8 cellular contexts compared by ENCODE assay signal in the genomic region with DNA sequence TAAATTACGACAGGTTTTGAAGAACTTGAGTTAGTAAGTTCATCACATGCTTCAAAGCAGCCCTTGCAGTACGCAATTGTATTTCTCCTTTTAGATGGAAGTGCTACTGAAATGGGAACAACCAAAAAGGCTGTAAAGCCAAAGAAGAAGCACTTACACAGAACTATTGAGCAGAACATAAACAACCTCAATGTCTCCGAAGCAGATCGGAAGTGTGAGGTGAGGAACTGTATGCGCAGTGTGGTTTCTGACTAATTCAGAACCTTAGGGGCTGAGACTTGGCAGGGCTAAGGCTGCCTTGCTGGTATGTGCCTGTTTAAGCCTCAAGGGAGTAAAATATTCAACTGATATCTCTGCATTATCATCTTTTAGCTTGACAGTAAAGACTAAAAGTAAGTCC. TPM values are rescaled to one million over a fixed set of nuclear protein-coding genes. Genes with fewer than 3 reads are reported as not detected.
DNase-seq lines count a peak whose midpoint lies in the region; ATAC-seq lines count a peak whose summit lies in the region.

No MANE protein-coding gene starts in this region.

- peaks cover 3% of the 10 kb centered on the region for H3K36me3 Mint-ChIP-seq in activated T-cell treated with anti-CD3 and anti-CD28 coated beads, Interleukin-2, amount 50 U/mL, for 4 hours (ENCODE audit: insufficient read depth)

- peak; percentile 31 for DNase-seq in activated T-cell treated with anti-CD3 and anti-CD28 coated beads, Interleukin-2, amount 50 U/mL, for 4 hours
- peak; percentile 26 for DNase-seq in stimulated activated CD4-positive, alpha-beta T cell treated with anti-CD3 and anti-CD28 coated beads, Interleukin-1b, Interleukin-23, amount 100 ng/mL, for 48 hours
- DNase-seq in NCI-H524 treated with DMSO at 0.1 percent for 48 hours (lab: John Stamatoyannopoulos, UW) (no peak), NCI-H69 (lab: John Stamatoyannopoulos, UW) (no peak), COLO829 (ENCODE audit: low spot score) (no peak), cerebellar nuclear complex (lab: John Stamatoyannopoulos, UW) (no peak)

- peak; percentile 78 for ATAC-seq in GM19372 (IDR thresholded peaks at IDR 0.05; ENCODE audit: low read depth, unreplicated experiment)
- peak; percentile 75 for ATAC-seq in HG03095 (IDR thresholded peaks at IDR 0.05; ENCODE audit: unreplicated experiment)
- peak; percentile 81 to 84 for ATAC-seq in activated T-cell treated with anti-CD3 and anti-CD28 coated beads, Interleukin-2, amount 50 U/mL, for 4 hours

- H3K9me3 Mint-ChIP-seq in activated T-cell treated with anti-CD3 and anti-CD28 coated beads, Interleukin-2, amount 50 U/mL, for 4 hours: no peaks in the 10 kb centered on the region

- no peaks in the 10 kb centered on the region for H3K27me3 Mint-ChIP-seq in activated T-cell treated with anti-CD3 and anti-CD28 coated beads, Interleukin-2, amount 50 U/mL, for 4 hours (ENCODE audit: low read depth)

- peaks cover 57% of the 10 kb centered on the region for H3K4me1 Mint-ChIP-seq in activated T-cell treated with anti-CD3 and anti-CD28 coated beads, Interleukin-2, amount 50 U/mL, for 4 hours (ENCODE audit: low read depth)

- H3K4me3 Mint-ChIP-seq in activated T-cell treated with anti-CD3 and anti-CD28 coated beads, Interleukin-2, amount 50 U/mL, for 4 hours: peak overlapping the region; percentile 19

RNA-seq across cellular contexts. Expression of gene NCAPH, which starts 8.4 kb away (rescaled TPM):
- 10 to 100 TPM; 15.5 to 22.9 (median 16.4) TPM for total RNA-seq in activated T-cell treated with anti-CD3 and anti-CD28 coated beads, Interleukin-2, amount 50 U/mL, for 4 hours

RNA-seq across cellular contexts. Expression of gene ITPRIPL1, which starts 18.9 kb away (rescaled TPM):
- total RNA-seq in activated T-cell treated with anti-CD3 and anti-CD28 coated beads, Interleukin-2, amount 50 U/mL, for 4 hours: 10 to 100 TPM; 30.2 to 39.5 (median 31.6) TPM

RNA-seq across cellular contexts. Expression of gene SNRNP200, which starts 38.7 kb away (rescaled TPM):
- 100 to 1,000 TPM; 219 to 232 (median 223) TPM for total RNA-seq in activated T-cell treated with anti-CD3 and anti-CD28 coated beads, Interleukin-2, amount 50 U/mL, for 4 hours

Comparison
In these comparisons a context has a peak if more than half of its experiments do, and no peak if none do; other contexts are left out.
1. DNase-seq: peak in activated T-cell treated with anti-CD3 and anti-CD28 coated beads, Interleukin-2, amount 50 U/mL, for 4 hours (single experiment) and stimulated activated CD4-positive, alpha-beta T cell treated with anti-CD3 and anti-CD28 coated beads, Interleukin-1b, Interleukin-23, amount 100 ng/mL, for 48 hours (single experiment); none in NCI-H524 treated with DMSO at 0.1 percent for 48 hours (single experiment), NCI-H69 (single experiment), COLO829 (single experiment) and cerebellar nuclear complex (0 of 2).
2. Peak in every context shown above with its lines, with median percentiles within 50 percentile points of each other: ATAC-seq.